Comparison of ENCODE assay signal across 2 cellular contexts in the genomic region with DNA sequence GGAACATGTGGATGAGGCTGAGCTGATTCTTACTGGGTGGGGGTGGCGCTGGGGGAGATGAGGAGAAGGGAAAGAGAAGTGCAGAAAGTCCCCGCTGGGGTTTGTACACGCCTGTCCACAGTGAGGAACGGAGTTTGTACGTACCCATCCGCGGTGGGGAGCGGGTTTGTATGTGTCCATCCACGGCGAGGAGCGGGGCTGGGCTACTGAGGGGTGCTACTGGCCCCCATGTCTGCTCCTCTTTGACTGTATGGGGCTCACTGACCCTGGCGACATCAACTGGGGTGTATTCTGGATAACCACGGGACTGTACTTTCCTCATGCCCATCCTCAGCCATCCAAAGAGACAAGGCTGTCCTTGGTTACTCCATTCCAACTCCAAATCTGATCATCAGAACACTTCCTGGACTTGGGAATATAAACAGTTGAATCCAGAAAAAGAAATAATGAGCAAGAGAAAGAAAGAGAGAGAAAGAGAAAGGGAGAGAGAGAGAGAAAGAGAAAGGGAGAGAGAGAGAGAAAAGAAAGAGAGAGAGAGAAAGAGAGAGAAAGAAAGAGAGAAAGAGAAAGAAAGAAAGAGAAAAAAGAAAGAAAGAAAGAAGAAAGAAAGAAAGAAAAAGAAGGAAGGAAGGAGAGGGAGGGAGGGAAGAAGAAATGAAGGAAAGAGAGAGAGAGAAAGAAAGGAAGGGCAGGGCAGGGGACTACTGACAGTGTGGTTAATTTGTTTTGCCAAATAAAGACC.
TF ChIP-seq lines count a peak whose summit lies in the region.

No MANE protein-coding gene starts in this region.

TF ChIP-seq in HepG2, 621 proteins besides CTCF, POLR2A, EP300 and RAD21:
- TF ChIP-seq RARA (CRISPR knock-in tag; IDR thresholded peaks at IDR 0.05) (no peak), XBP1 (CRISPR knock-in tag; IDR thresholded peaks at IDR 0.05) (no peak), THAP9 (CRISPR knock-in tag; IDR thresholded peaks at IDR 0.05; ENCODE audit: borderline replicate concordance) (no peak), WIZ (CRISPR knock-in tag; IDR thresholded peaks at IDR 0.05) (no peak), SIX1 (CRISPR knock-in tag; IDR thresholded peaks at IDR 0.05; ENCODE audit: borderline replicate concordance) (no peak), IKZF4 (CRISPR knock-in tag; IDR thresholded peaks at IDR 0.05; ENCODE audit: borderline replicate concordance, low read depth, not compliant biosample characterization) (no peak), CENPBD1 (CRISPR knock-in tag; IDR thresholded peaks at IDR 0.05; ENCODE audit: borderline replicate concordance, low read depth) (no peak), THYN1 (CRISPR knock-in tag; IDR thresholded peaks at IDR 0.05; ENCODE audit: borderline replicate concordance, low read depth) (no peak)
- TF ChIP-seq, protein P1, sequence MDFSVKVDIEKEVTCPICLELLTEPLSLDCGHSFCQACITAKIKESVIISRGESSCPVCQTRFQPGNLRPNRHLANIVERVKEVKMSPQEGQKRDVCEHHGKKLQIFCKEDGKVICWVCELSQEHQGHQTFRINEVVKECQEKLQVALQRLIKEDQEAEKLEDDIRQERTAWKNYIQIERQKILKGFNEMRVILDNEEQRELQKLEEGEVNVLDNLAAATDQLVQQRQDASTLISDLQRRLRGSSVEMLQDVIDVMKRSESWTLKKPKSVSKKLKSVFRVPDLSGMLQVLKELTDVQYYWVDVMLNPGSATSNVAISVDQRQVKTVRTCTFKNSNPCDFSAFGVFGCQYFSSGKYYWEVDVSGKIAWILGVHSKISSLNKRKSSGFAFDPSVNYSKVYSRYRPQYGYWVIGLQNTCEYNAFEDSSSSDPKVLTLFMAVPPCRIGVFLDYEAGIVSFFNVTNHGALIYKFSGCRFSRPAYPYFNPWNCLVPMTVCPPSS (IDR thresholded peaks at IDR 0.05): 0 out of 2 replicates have a peak, but pooled peaks have one; percentile 37

TF ChIP-seq in K562, 482 proteins besides CTCF, POLR2A, EP300 and RAD21:
- TF ChIP-seq, protein P2, sequence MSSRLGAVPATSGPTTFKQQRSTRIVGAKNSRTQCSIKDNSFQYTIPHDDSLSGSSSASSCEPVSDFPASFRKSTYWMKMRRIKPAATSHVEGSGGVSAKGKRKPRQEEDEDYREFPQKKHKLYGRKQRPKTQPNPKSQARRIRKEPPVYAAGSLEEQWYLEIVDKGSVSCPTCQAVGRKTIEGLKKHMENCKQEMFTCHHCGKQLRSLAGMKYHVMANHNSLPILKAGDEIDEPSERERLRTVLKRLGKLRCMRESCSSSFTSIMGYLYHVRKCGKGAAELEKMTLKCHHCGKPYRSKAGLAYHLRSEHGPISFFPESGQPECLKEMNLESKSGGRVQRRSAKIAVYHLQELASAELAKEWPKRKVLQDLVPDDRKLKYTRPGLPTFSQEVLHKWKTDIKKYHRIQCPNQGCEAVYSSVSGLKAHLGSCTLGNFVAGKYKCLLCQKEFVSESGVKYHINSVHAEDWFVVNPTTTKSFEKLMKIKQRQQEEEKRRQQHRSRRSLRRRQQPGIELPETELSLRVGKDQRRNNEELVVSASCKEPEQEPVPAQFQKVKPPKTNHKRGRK (tag; IDR thresholded peaks at IDR 0.05): peak; percentile 65
- TF ChIP-seq NCOA4 (IDR thresholded peaks at IDR 0.05; ENCODE audit: partially characterized antibody): no peak
